ENCODE assay signal across 1 cellular context in the genomic region with DNA sequence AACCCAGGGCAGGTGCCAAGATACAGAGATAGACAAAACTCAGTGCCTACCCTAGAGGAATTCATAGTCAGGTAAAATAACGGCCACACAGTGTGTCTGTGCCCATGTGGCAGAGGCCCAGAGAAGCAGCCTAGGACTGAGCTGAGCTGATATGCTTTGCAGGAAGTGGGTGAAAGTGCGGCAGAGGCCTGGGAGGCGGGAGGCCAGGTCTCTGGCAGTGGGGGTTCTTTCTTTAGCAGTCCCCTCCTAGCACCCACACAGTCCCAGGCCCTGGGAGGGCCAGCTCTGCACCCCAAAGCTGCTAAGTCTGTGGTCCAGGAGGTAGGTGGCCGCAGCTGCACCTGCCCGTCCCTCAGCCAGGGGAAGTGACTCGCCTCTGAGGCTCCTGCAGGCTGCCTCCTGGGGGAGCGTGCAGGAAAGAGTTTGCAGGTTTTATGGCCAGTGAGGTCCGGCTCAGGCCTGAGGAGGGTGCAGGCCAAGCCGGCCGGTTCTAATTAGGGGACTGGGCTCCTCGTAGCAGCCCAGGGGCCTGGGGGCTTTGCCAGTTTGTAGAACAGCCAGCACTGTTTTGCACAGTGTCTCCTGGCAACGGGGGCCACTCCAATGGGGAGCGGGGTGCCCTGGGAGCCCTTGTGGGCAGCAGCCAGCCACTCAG.
TF ChIP-seq lines count a peak whose summit lies in the region.

No MANE protein-coding gene starts in this region.

TF ChIP-seq in HepG2, 621 proteins besides CTCF, POLR2A, EP300 and RAD21 (continued from another document and continues in another):
- TF ChIP-seq E2F5 (CRISPR knock-in tag; conservative IDR thresholded peaks at IDR 0.05) (no peak), RORA (CRISPR knock-in tag; IDR thresholded peaks at IDR 0.05) (no peak), ZNF883 (CRISPR knock-in tag; IDR thresholded peaks at IDR 0.05; ENCODE audit: not compliant biosample characterization) (no peak), NR2F1 (CRISPR knock-in tag; IDR thresholded peaks at IDR 0.05) (no peak), ZKSCAN1 (IDR thresholded peaks at IDR 0.05; ENCODE audit: low read length) (peak; percentile 34; the same call in 1 of the 2 replicates), ATAD3A (CRISPR knock-in tag; IDR thresholded peaks at IDR 0.05) (no peak), HDAC1 (CRISPR knock-in tag; IDR thresholded peaks at IDR 0.05) (peak; percentile 27; the same call in 1 of the 2 replicates), ETV5 (CRISPR knock-in tag; IDR thresholded peaks at IDR 0.05; ENCODE audit: borderline replicate concordance) (0 out of 2 replicates have a peak, but pooled peaks have one; percentile 30), MAFG (CRISPR knock-in tag; IDR thresholded peaks at IDR 0.05) (no peak), ZEB1 (IDR thresholded peaks at IDR 0.05; ENCODE audit: insufficient replicate concordance, low read depth) (peak; percentile 18), AHR (CRISPR knock-in tag; IDR thresholded peaks at IDR 0.05) (no peak), ZNF264 (CRISPR knock-in tag; IDR thresholded peaks at IDR 0.05) (no peak), PATZ1 (CRISPR knock-in tag; IDR thresholded peaks at IDR 0.05) (peak; percentile 35; the same call in 1 of the 2 replicates), GABPB1 (CRISPR knock-in tag; IDR thresholded peaks at IDR 0.05) (peak; percentile 48; the same call in 1 of the 2 replicates), ZSCAN9 (CRISPR knock-in tag; IDR thresholded peaks at IDR 0.05; ENCODE audit: borderline replicate concordance) (no peak), THYN1 (CRISPR knock-in tag; IDR thresholded peaks at IDR 0.05; ENCODE audit: borderline replicate concordance, low read depth) (no peak), ZFX (CRISPR knock-in tag; IDR thresholded peaks at IDR 0.05; ENCODE audit: low read depth) (peak; percentile 64), BRD4 (CRISPR knock-in tag; IDR thresholded peaks at IDR 0.05) (0 out of 2 replicates have a peak, but pooled peaks have one; percentile 53), ZNF18 (CRISPR knock-in tag; IDR thresholded peaks at IDR 0.05; ENCODE audit: insufficient replicate concordance) (peak; percentile 25), ATF7 (IDR thresholded peaks at IDR 0.05) (no peak), ATF7 (CRISPR knock-in tag; IDR thresholded peaks at IDR 0.05) (0 out of 2 replicates have a peak, but pooled peaks have one; percentile 25), ZNF574 (CRISPR knock-in tag; IDR thresholded peaks at IDR 0.05) (peak; percentile 36; the same call in 1 of the 2 replicates), RFX1 (IDR thresholded peaks at IDR 0.05) (peak; percentile 39; the same call in 1 of the 2 replicates), ZNF687 (CRISPR knock-in tag; IDR thresholded peaks at IDR 0.05) (peak; percentile 42), ADNP (CRISPR knock-in tag; IDR thresholded peaks at IDR 0.05) (no peak), ZBTB42 (CRISPR knock-in tag; IDR thresholded peaks at IDR 0.05) (no peak), KDM1A (CRISPR knock-in tag; IDR thresholded peaks at IDR 0.05) (no peak), MTF2 (CRISPR knock-in tag; IDR thresholded peaks at IDR 0.05; ENCODE audit: borderline replicate concordance) (no peak), TRAFD1 (CRISPR knock-in tag; IDR thresholded peaks at IDR 0.05; ENCODE audit: borderline replicate concordance) (0 out of 2 replicates have a peak, but pooled peaks have one; percentile 1), ZSCAN30 (CRISPR knock-in tag; IDR thresholded peaks at IDR 0.05) (no peak), PAWR (CRISPR knock-in tag; IDR thresholded peaks at IDR 0.05; ENCODE audit: borderline replicate concordance) (0 out of 2 replicates have a peak, but pooled peaks have one; percentile 47), SNAI1 (CRISPR knock-in tag; IDR thresholded peaks at IDR 0.05; ENCODE audit: borderline replicate concordance) (0 out of 2 replicates have a peak, but pooled peaks have one; percentile 18)
- TF ChIP-seq, protein P1, sequence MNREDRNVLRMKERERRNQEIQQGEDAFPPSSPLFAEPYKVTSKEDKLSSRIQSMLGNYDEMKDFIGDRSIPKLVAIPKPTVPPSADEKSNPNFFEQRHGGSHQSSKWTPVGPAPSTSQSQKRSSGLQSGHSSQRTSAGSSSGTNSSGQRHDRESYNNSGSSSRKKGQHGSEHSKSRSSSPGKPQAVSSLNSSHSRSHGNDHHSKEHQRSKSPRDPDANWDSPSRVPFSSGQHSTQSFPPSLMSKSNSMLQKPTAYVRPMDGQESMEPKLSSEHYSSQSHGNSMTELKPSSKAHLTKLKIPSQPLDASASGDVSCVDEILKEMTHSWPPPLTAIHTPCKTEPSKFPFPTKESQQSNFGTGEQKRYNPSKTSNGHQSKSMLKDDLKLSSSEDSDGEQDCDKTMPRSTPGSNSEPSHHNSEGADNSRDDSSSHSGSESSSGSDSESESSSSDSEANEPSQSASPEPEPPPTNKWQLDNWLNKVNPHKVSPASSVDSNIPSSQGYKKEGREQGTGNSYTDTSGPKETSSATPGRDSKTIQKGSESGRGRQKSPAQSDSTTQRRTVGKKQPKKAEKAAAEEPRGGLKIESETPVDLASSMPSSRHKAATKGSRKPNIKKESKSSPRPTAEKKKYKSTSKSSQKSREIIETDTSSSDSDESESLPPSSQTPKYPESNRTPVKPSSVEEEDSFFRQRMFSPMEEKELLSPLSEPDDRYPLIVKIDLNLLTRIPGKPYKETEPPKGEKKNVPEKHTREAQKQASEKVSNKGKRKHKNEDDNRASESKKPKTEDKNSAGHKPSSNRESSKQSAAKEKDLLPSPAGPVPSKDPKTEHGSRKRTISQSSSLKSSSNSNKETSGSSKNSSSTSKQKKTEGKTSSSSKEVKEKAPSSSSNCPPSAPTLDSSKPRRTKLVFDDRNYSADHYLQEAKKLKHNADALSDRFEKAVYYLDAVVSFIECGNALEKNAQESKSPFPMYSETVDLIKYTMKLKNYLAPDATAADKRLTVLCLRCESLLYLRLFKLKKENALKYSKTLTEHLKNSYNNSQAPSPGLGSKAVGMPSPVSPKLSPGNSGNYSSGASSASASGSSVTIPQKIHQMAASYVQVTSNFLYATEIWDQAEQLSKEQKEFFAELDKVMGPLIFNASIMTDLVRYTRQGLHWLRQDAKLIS (CRISPR knock-in tag; IDR thresholded peaks at IDR 0.05) = no peak
- TF ChIP-seq, protein P2, sequence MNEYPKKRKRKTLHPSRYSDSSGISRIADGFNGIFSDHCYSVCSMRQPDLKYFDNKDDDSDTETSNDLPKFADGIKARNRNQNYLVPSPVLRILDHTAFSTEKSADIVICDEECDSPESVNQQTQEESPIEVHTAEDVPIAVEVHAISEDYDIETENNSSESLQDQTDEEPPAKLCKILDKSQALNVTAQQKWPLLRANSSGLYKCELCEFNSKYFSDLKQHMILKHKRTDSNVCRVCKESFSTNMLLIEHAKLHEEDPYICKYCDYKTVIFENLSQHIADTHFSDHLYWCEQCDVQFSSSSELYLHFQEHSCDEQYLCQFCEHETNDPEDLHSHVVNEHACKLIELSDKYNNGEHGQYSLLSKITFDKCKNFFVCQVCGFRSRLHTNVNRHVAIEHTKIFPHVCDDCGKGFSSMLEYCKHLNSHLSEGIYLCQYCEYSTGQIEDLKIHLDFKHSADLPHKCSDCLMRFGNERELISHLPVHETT (CRISPR knock-in tag; conservative IDR thresholded peaks at IDR 0.05) = no peak
